ENCODE assay signal across 24 cellular contexts in genomic region chr11:26014456-26015115, GRCh38.
DNase-seq lines count a peak whose midpoint lies in the region; ATAC-seq and TF ChIP-seq lines count a peak whose summit lies in the region.
"Had no signal": no experiment of that assay in that cellular context is flagged by ENCODE, and none has a peak within 500 bp of the region (broad histone marks: within the 10 kb centered on the region; RNA-seq: fewer than 3 reads in every experiment).

No MANE protein-coding gene starts in this region.

- no peak overlapping the region for H3K4me3 Mint-ChIP-seq in activated naive CD4-positive, alpha-beta T cell treated with anti-CD3 and anti-CD28 coated beads, Interleukin-2, amount 10 ng/mL, durations not matched to agents 7 days and 5 days
- H3K4me3 Mint-ChIP-seq: CD4-positive, alpha-beta T cell; T-cell had no signal

- H3K4me1 ChIP-seq in OCI-LY7 (ENCODE audit: insufficient read depth, low read length, poor library complexity, severe bottlenecking) (no peaks in the 10 kb centered on the region), foreskin keratinocyte (peaks cover 7% of the 10 kb centered on the region), neuronal stem cell (ENCODE audit: control insufficient read depth in 2 of 2, insufficient read depth in 1 of 2, low read depth in 1 of 2, low read length in 2 of 2) (no peaks in the 10 kb centered on the region)
- H3K4me1 ChIP-seq: A549, BLaER1 had no signal

- H3K79me2 ChIP-seq in OCI-LY7 (ENCODE audit: insufficient read depth, low read depth, low read length) = no peaks in the 10 kb centered on the region

- H3K14ac ChIP-seq in neuronal stem cell (ENCODE audit: low read length) = no peak overlapping the region

- H2BK12ac ChIP-seq in neuronal stem cell (ENCODE audit: low read length) = no peak overlapping the region

- H3K23ac ChIP-seq in neuronal stem cell (ENCODE audit: low read depth, low read length, poor library complexity) = no peak overlapping the region

- H4K91ac ChIP-seq in neuronal stem cell (ENCODE audit: low read depth, low read length, poor library complexity) = no peak overlapping the region

- H3K27ac ChIP-seq in OCI-LY7 (ENCODE audit: low read depth, low read length, poor library complexity, severe bottlenecking) (no peak overlapping the region), foreskin keratinocyte (peak overlapping the region; percentile 48), neuronal stem cell (replicated peaks; ENCODE audit: low read length) (no peak overlapping the region)
- H3K27ac ChIP-seq: A549, BLaER1, HL-60, KMS-11, RWPE1, SK-N-MC had no signal

- H3K36me3 ChIP-seq in OCI-LY7 (ENCODE audit: insufficient read depth, low read length) (no peaks in the 10 kb centered on the region), neuronal stem cell (replicated peaks in 1 of 2; ENCODE audit: control insufficient read depth in 2 of 2, insufficient read depth in 2 of 2, low read length in 2 of 2) (no peaks in the 10 kb centered on the region)
- H3K36me3 ChIP-seq: BLaER1, MG63 had no signal

- H3K18ac ChIP-seq in neuronal stem cell (ENCODE audit: low read length) = no peak overlapping the region

- CTCF ChIA-PET in OCI-LY7 (lab: Charles Lee; ENCODE audit: unreplicated experiment) = no interaction called here
- CTCF ChIA-PET in activated naive CD4-positive, alpha-beta T cell treated with anti-CD3 and anti-CD28 coated beads, Interleukin-2, amount 10 ng/mL, durations not matched to agents 7 days and 5 days (lab: Charles Lee) = no interaction called here

- H3K4me2 ChIP-seq in OCI-LY7 (ENCODE audit: low read length) (no peak overlapping the region), neuronal stem cell (ENCODE audit: insufficient read depth, low read length, poor library complexity, severe bottlenecking) (no peak overlapping the region)
- H3K4me2 ChIP-seq: A549, BLaER1, KMS-11 had no signal

- no peak overlapping the region for H3K4ac ChIP-seq in neuronal stem cell (ENCODE audit: low read length)

- peaks cover 5% of the 10 kb centered on the region for H3K9me3 Mint-ChIP-seq in activated naive CD4-positive, alpha-beta T cell treated with anti-CD3 and anti-CD28 coated beads, Interleukin-2, amount 10 ng/mL, durations not matched to agents 7 days and 5 days

- intact Hi-C loops in OCI-LY7 (cut with micrococcal nuclease; ENCODE audit: unreplicated experiment) = no loop called here
- intact Hi-C loops in cardiac septum (cut with DNase I) = no loop called here

- TF ChIP-seq CTCF in OCI-LY7 (conservative IDR thresholded peaks at IDR 0.05; ENCODE audit: low read length) = no peak
- no peak for TF ChIP-seq CTCF in foreskin keratinocyte (conservative IDR thresholded peaks at IDR 0.05)

- H2BK5ac ChIP-seq in neuronal stem cell (ENCODE audit: low read length) = no peak overlapping the region

- ATAC-seq in foreskin keratinocyte (peak; percentile 73), HG02588 (IDR thresholded peaks at IDR 0.05; ENCODE audit: unreplicated experiment) (no peak)
- ATAC-seq: A549, HCT116, T-cell had no signal

- DNase-seq in HT1080 (ENCODE audit: low read depth) (peak; percentile 4), OCI-LY7 (ENCODE audit: low spot score) (no peak), foreskin keratinocyte (peak; percentile 21 to 43), neuronal stem cell (ENCODE audit: low spot score) (no peak), cardiac septum (ENCODE audit: low spot score) (no peak)
- no peak for DNase-seq in activated naive CD4-positive, alpha-beta T cell treated with anti-CD3 and anti-CD28 coated beads, Interleukin-2, amount 10 ng/mL, durations not matched to agents 7 days and 5 days
- DNase-seq: CD4-positive, alpha-beta T cell; COR-L47; DMS79; MG63; NCI-H1417 treated with DMSO at 0.1 percent for 48 hours; NCI-H187; NCI-H446 treated with DMSO at 0.1 percent for 48 hours; NCI-H526 treated with DMSO at 0.1 percent for 48 hours; SHP77 treated with DMSO at 0.1 percent for 48 hours; T-cell had no signal

- WGBS in neuronal stem cell (ENCODE audit: extremely low coverage in 2 of 2, insufficient read length in 2 of 2, insufficient replicate concordance in 1 of 2), 2 donors = no CpG with 5 or more reads among the region's 6 CpGs

- H3K9ac ChIP-seq in neuronal stem cell (ENCODE audit: low read depth, low read length, poor library complexity) = no peak overlapping the region
- H3K9ac ChIP-seq: BLaER1, KMS-11 had no signal

- H2AK5ac ChIP-seq in neuronal stem cell (ENCODE audit: low read depth, low read length) = no peak overlapping the region

- no peak overlapping the region for H3K27ac Mint-ChIP-seq in activated naive CD4-positive, alpha-beta T cell treated with anti-CD3 and anti-CD28 coated beads, Interleukin-2, amount 10 ng/mL, durations not matched to agents 7 days and 5 days
- H3K27ac Mint-ChIP-seq: CD4-positive, alpha-beta T cell; T-cell had no signal

- H3K9me3 ChIP-seq in OCI-LY7 (ENCODE audit: low read length) (0 out of 2 replicates have a peak, but pooled peaks cover 3% of the 10 kb centered on the region), neuronal stem cell (replicated peaks in 1 of 2; ENCODE audit: control insufficient read depth in 2 of 2, insufficient read depth in 1 of 2, low read depth in 1 of 2, low read length in 2 of 2) (no peaks in the 10 kb centered on the region)
- H3K9me3 ChIP-seq: A549, BLaER1, MG63 had no signal

- BruUV-seq in OCI-LY7 (replicated peaks; lab: Mats Ljungman, UMichigan) = no TSS peak

- peak overlapping the region; percentile 60; the same call in 1 of the 2 replicates for H2AFZ ChIP-seq in OCI-LY7 (ENCODE audit: low read length)
- H2AFZ ChIP-seq in neuronal stem cell (ENCODE audit: low read length) = peak overlapping the region; percentile 64

- no peaks in the 10 kb centered on the region for H3K9me2 ChIP-seq in OCI-LY7 (ENCODE audit: insufficient read depth, low read length)

- no peaks in the 10 kb centered on the region for H3K36me3 Mint-ChIP-seq in activated naive CD4-positive, alpha-beta T cell treated with anti-CD3 and anti-CD28 coated beads, Interleukin-2, amount 10 ng/mL, durations not matched to agents 7 days and 5 days
- H3K36me3 Mint-ChIP-seq: T-cell had no signal

- H3K4me3 ChIP-seq in OCI-LY7 (ENCODE audit: low read depth, low read length, poor library complexity, severe bottlenecking) = no peak overlapping the region
- no peak overlapping the region for H3K4me3 ChIP-seq in neuronal stem cell (ENCODE audit: low read length in 2 of 2)
- H3K4me3 ChIP-seq: A549, BLaER1, MG63, SK-N-MC had no signal

- H3K27me3 ChIP-seq in foreskin keratinocyte = no peaks in the 10 kb centered on the region
- H3K27me3 ChIP-seq in neuronal stem cell (ENCODE audit: control insufficient read depth in 3 of 3, insufficient read depth in 3 of 3, low read depth in 1 of 3, low read length in 3 of 3) = no peaks in the 10 kb centered on the region
- H3K27me3 ChIP-seq: BLaER1, MG63 had no signal

- H3K27me3 Mint-ChIP-seq in activated naive CD4-positive, alpha-beta T cell treated with anti-CD3 and anti-CD28 coated beads, Interleukin-2, amount 10 ng/mL, durations not matched to agents 7 days and 5 days = no peaks in the 10 kb centered on the region
- H3K27me3 Mint-ChIP-seq: CD4-positive, alpha-beta T cell; T-cell had no signal

- H2BK120ac ChIP-seq in neuronal stem cell (ENCODE audit: low read depth, low read length) = no peak overlapping the region

- no peak overlapping the region for H2BK15ac ChIP-seq in neuronal stem cell (ENCODE audit: low read length)

- no peaks in the 10 kb centered on the region for H3K4me1 Mint-ChIP-seq in activated naive CD4-positive, alpha-beta T cell treated with anti-CD3 and anti-CD28 coated beads, Interleukin-2, amount 10 ng/mL, durations not matched to agents 7 days and 5 days
- H3K4me1 Mint-ChIP-seq: T-cell had no signal

- no peaks in the 10 kb centered on the region for H4K20me1 ChIP-seq in OCI-LY7 (ENCODE audit: insufficient read depth, low read length)
- H4K20me1 ChIP-seq: BLaER1 had no signal

- H3K79me1 ChIP-seq in neuronal stem cell (ENCODE audit: low read depth, low read length) = no peaks in the 10 kb centered on the region

- no peak overlapping the region for H4K8ac ChIP-seq in neuronal stem cell (ENCODE audit: low read depth, low read length)

- POLR2A ChIA-PET in OCI-LY7 (lab: Charles Lee) = interaction anchor here (0.5 to 1.0 kb wide), 2 partner anchors 14 to 68 kb away, joined by 3 read pairs; no protein-coding TSS in a partner anchor

Comparison
In these comparisons a context has a peak if more than half of its experiments do, and no peak if none do; other contexts are left out.
1. DNase-seq: peak in HT1080 (single experiment) and foreskin keratinocyte (2 of 2); none in OCI-LY7 (single experiment), neuronal stem cell (single experiment), activated naive CD4-positive, alpha-beta T cell treated with anti-CD3 and anti-CD28 coated beads, Interleukin-2, amount 10 ng/mL, durations not matched to agents 7 days and 5 days (single experiment) and cardiac septum (single experiment).